In the genomic region with DNA sequence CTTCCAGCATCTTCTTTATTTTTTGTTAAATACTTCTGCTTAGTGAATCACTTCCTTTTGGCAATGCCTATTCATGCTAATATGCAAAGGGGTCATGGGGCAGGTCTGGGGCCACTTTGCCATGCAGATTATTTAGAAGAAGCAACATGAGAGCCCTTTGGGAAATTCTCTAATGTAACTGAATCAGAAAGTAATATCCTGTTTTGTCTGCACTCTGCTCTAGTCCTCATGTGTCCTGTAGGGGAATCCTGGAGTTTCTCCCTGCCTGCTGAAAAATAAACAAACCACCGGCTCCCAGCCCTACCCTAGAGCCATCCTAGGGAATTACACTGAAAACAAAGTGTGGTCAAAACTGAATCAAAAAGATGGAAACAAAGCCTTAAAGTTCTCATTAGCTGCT, we compare ENCODE assay signal across 11 cellular contexts.
DNase-seq lines count a peak whose midpoint lies in the region; ATAC-seq and TF ChIP-seq lines count a peak whose summit lies in the region.
"Had no signal": no experiment of that assay in that cellular context is flagged by ENCODE, and none has a peak within 500 bp of the region (broad histone marks: within the 10 kb centered on the region; RNA-seq: fewer than 3 reads in every experiment).

No MANE protein-coding gene starts in this region.

- H3K36me3 ChIP-seq in Karpas-422 (ENCODE audit: insufficient read depth, low read length) (no peaks in the 10 kb centered on the region), mesendoderm (ENCODE audit: control insufficient read depth, insufficient read depth, low read length) (no peaks in the 10 kb centered on the region)
- H3K36me3 ChIP-seq: Peyer's patch, thyroid gland had no signal

- no CpG with 5 or more reads among the region's 1 CpG for WGBS in mesendoderm (ENCODE audit: extremely low coverage, insufficient coverage, low lambda C conversion rate)

- H3K4me1 ChIP-seq in Karpas-422 (ENCODE audit: low read length) = no peaks in the 10 kb centered on the region
- no peaks in the 10 kb centered on the region for H3K4me1 ChIP-seq in mesendoderm (ENCODE audit: control insufficient read depth, low read depth, low read length)
- H3K4me1 ChIP-seq: Peyer's patch, thyroid gland had no signal

- no peak overlapping the region for H3K18ac ChIP-seq in mesendoderm (ENCODE audit: low read length)

- no peaks in the 10 kb centered on the region; the same call in 1 of the 2 replicates for H3K9me2 ChIP-seq in Karpas-422 (replicated peaks; ENCODE audit: insufficient read depth, low read length)

- H3K27me3 ChIP-seq in Karpas-422 (ENCODE audit: low read length) (peaks cover 15% of the 10 kb centered on the region), mesendoderm (ENCODE audit: insufficient read depth, low read length, poor library complexity) (no peaks in the 10 kb centered on the region)
- H3K27me3 ChIP-seq: Peyer's patch, thyroid gland had no signal

- H2BK5ac ChIP-seq in mesendoderm (ENCODE audit: low read length) = no peak overlapping the region

- no peaks in the 10 kb centered on the region for H3K79me2 ChIP-seq in Karpas-422 (ENCODE audit: low read length)
- no peaks in the 10 kb centered on the region for H3K79me2 ChIP-seq in mesendoderm (ENCODE audit: control insufficient read depth, insufficient read depth, low read length)

- DNase-seq in EL = peak; percentile 81
- DNase-seq in Karpas-422 = peak; percentile 62
- DNase-seq in choroid plexus epithelial cell (ENCODE audit: low read depth) = peak; percentile 95
- DNase-seq in mesendoderm = peak; percentile 78
- DNase-seq in activated naive CD4-positive, alpha-beta T cell (lab: John Stamatoyannopoulos, UW) = no peak
- no peak for DNase-seq in stimulated activated CD4-positive, alpha-beta T cell treated with anti-CD3 and anti-CD28 coated beads, Interleukin-4, amount 100 ng/mL, for 4 hours
- DNase-seq in posterior vena cava (ENCODE audit: low spot score) = no peak
- DNase-seq: DND-41, Peyer's patch, thyroid gland had no signal

- no peak overlapping the region for H2AK5ac ChIP-seq in mesendoderm (ENCODE audit: low read length)

- no peak overlapping the region for H2AFZ ChIP-seq in Karpas-422 (ENCODE audit: low read length)

- no peak overlapping the region for H3K23ac ChIP-seq in mesendoderm (ENCODE audit: low read length)

- H3K9me3 ChIP-seq in Karpas-422 (ENCODE audit: low read length) = peaks cover 7% of the 10 kb centered on the region
- H3K9me3 ChIP-seq: thyroid gland had no signal

- TF ChIP-seq CTCF in choroid plexus epithelial cell (conservative IDR thresholded peaks at IDR 0.05; ENCODE audit: low read depth, low read length) = peak; percentile 81

- no peak overlapping the region for H3K9ac ChIP-seq in Karpas-422 (ENCODE audit: low read length)
- H3K9ac ChIP-seq in mesendoderm (ENCODE audit: low read length) = no peak overlapping the region

- H3K79me1 ChIP-seq in mesendoderm (ENCODE audit: low read length) = no peaks in the 10 kb centered on the region

- intact Hi-C loops in posterior vena cava (cut with DNase I) = no loop called here

- H3K4me2 ChIP-seq in Karpas-422 (ENCODE audit: low read depth, low read length, poor library complexity, severe bottlenecking) = no peak overlapping the region
- no peak overlapping the region for H3K4me2 ChIP-seq in mesendoderm (ENCODE audit: low read length)

- H3K4me3 ChIP-seq in Karpas-422 (ENCODE audit: low read length) = no peak overlapping the region
- no peak overlapping the region for H3K4me3 ChIP-seq in choroid plexus epithelial cell (ENCODE audit: low read depth, low read length)
- no peak overlapping the region for H3K4me3 ChIP-seq in mesendoderm (ENCODE audit: low read length)
- H3K4me3 ChIP-seq: Peyer's patch, thyroid gland had no signal

- no peak overlapping the region for H3K4ac ChIP-seq in mesendoderm (ENCODE audit: low read depth, low read length)

- no peak overlapping the region for H4K8ac ChIP-seq in mesendoderm (ENCODE audit: low read depth, low read length)

- no peaks in the 10 kb centered on the region for H4K20me1 ChIP-seq in Karpas-422 (ENCODE audit: insufficient read depth, low read depth, low read length)

- ATAC-seq in HG02884 (IDR thresholded peaks at IDR 0.05; ENCODE audit: unreplicated experiment) = no peak

- no peak overlapping the region for H4K5ac ChIP-seq in mesendoderm (ENCODE audit: low read length)

- H3K56ac ChIP-seq in mesendoderm (ENCODE audit: low read length) = no peak overlapping the region

- H3K27ac ChIP-seq in Karpas-422 (ENCODE audit: low read length) (no peak overlapping the region), mesendoderm (ENCODE audit: low read depth, low read length) (no peak overlapping the region)
- H3K27ac ChIP-seq: Peyer's patch, thyroid gland had no signal

- H2BK120ac ChIP-seq in mesendoderm (ENCODE audit: low read depth, low read length) = no peak overlapping the region

- no peak overlapping the region for H2BK15ac ChIP-seq in mesendoderm (replicated peaks; ENCODE audit: low read depth)

Comparison
In these comparisons a context has a peak if more than half of its experiments do, and no peak if none do; other contexts are left out.
1. DNase-seq: peak in EL (single experiment), Karpas-422 (single experiment), choroid plexus epithelial cell (single experiment) and mesendoderm (single experiment); none in activated naive CD4-positive, alpha-beta T cell (0 of 4), stimulated activated CD4-positive, alpha-beta T cell treated with anti-CD3 and anti-CD28 coated beads, Interleukin-4, amount 100 ng/mL, for 4 hours (0 of 2) and posterior vena cava (single experiment).